ENCODE assay signal across 8 cellular contexts in genomic region chr15:92903956-92904831, GRCh38.
A peak's percentile ranks its signal among the peaks of the same experiment; 100 is the strongest.
DNase-seq lines count a peak whose midpoint lies in the region; ATAC-seq, FAIRE-seq and TF ChIP-seq lines count a peak whose summit lies in the region.

No MANE protein-coding gene starts in this region.

- H3K9me3 Mint-ChIP-seq in central memory CD8-positive, alpha-beta T cell = peaks cover 2% of the 10 kb centered on the region

- peak overlapping the region; percentile 72 for H3K4me3 ChIP-seq in AG10803 (ENCODE audit: low read length)

- peaks cover 69% of the 10 kb centered on the region for H3K4me1 Mint-ChIP-seq in central memory CD8-positive, alpha-beta T cell

- peak overlapping the region; percentile 98 for H3K27ac Mint-ChIP-seq in central memory CD8-positive, alpha-beta T cell (ENCODE audit: low read depth)

- DNase-seq in AG10803 (ENCODE audit: low read depth) (peak; percentile 98), NCI-H345 treated with DMSO at 0.1 percent for 48 hours (lab: John Stamatoyannopoulos, UW; ENCODE audit: unreplicated experiment) (peak; percentile 84)
- peak; percentile 98 for DNase-seq in activated CD4-positive, CD25-positive, alpha-beta regulatory T cell treated with anti-CD3 and anti-CD28 coated beads, Interleukin-2, amount 50 U/mL, for 16 hours (ENCODE audit: low read depth, low spot score)
- peak; percentile 98 to 99 for DNase-seq in central memory CD8-positive, alpha-beta T cell (ENCODE audit: low spot score in 2 of 2)
- DNase-seq in stimulated activated CD4-positive, alpha-beta T cell treated with anti-CD3 and anti-CD28 coated beads, Interleukin-12 subunit alpha, Interleukin-12 subunit beta, amount 100 ng/mL, for 24 hours (ENCODE audit: low read depth in 2 of 2) = peak; percentile 97

- peaks cover 51% of the 10 kb centered on the region for H3K36me3 Mint-ChIP-seq in central memory CD8-positive, alpha-beta T cell (ENCODE audit: insufficient read depth)

- H3K4me3 Mint-ChIP-seq in central memory CD8-positive, alpha-beta T cell = peak overlapping the region; percentile 89

- peak; percentile 53 for FAIRE-seq in islet of Langerhans (lab: Jason Lieb, UNC)

- H3K27me3 Mint-ChIP-seq in central memory CD8-positive, alpha-beta T cell = no peaks in the 10 kb centered on the region

- ATAC-seq in GM19035 (IDR thresholded peaks at IDR 0.05; ENCODE audit: unreplicated experiment) (peak; percentile 83), HG03342 (IDR thresholded peaks at IDR 0.05; ENCODE audit: unreplicated experiment) (peak; percentile 77)
- ATAC-seq in central memory CD8-positive, alpha-beta T cell (replicated peaks; ENCODE audit: extremely low read depth, poor library complexity, severe bottlenecking) = peak; percentile 87

- TF ChIP-seq CTCF in AG10803 (conservative IDR thresholded peaks at IDR 0.05; ENCODE audit: low read length) = no peak

Comparison
In these comparisons a context has a peak if more than half of its experiments do, and no peak if none do; other contexts are left out.
1. Peak in every context shown above with its lines: DNase-seq, ATAC-seq and H3K4me3 ChIP-seq.